In genomic region chr4:67820903-67821302, GRCh38 we compare ENCODE assay signal across 9 cellular contexts.
"Had no signal": no experiment of that assay in that cellular context is flagged by ENCODE, and none has a peak within 500 bp of the region (broad histone marks: within the 10 kb centered on the region; RNA-seq: fewer than 3 reads in every experiment).

No MANE protein-coding gene starts in this region.

- DNase-seq: H9, HCEC 1CT, KBM-7 had no signal

- H3K36me3 Mint-ChIP-seq: IgD-negative memory B cell had no signal

- H3K4me2 ChIP-seq: GM23338 had no signal

- H3K4me3 Mint-ChIP-seq: GM23338, H9, IgD-negative memory B cell had no signal

- H3K9me3 Mint-ChIP-seq: GM23338, H9 had no signal

- H2AFZ ChIP-seq: GM23338 had no signal

- ATAC-seq: GM23338, HepG2 had no signal

- H3K4me3 ChIP-seq: GM23338 had no signal

- H3K27me3 Mint-ChIP-seq: IgD-negative memory B cell had no signal

- FAIRE-seq: H1, H54, HepG2 had no signal

- H3K27ac Mint-ChIP-seq: GM23338, IgD-negative memory B cell had no signal

- H3K27ac ChIP-seq: HL-60 had no signal

- H3K4me1 Mint-ChIP-seq: GM23338, H9 had no signal
